In the genomic region with DNA sequence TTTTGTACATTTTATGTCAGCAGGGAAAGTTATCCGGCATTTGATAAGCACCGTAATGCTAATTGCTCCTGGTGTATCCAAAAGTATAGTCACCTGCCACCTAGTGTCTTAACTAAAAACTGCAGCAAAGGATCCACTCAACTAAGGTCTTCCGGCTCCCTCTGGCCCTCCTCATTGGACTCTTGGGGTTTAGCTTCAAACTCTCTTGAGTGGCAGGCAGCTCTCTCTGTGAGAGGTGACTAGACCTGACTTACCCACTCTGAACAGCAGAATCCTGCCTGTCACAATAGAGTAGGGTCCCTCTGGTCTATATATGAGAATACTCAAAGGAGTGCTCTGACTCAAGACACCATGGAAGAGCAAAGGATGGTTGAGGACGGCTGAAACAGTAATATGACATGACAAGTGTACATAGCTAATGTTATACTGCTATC, we compare ENCODE assay signal across 8 cellular contexts.
DNase-seq lines count a peak whose midpoint lies in the region; ATAC-seq and TF ChIP-seq lines count a peak whose summit lies in the region.

No MANE protein-coding gene starts in this region.

- no peak overlapping the region for H2AFZ ChIP-seq in PC-9

- no peaks in the 10 kb centered on the region for H3K36me3 ChIP-seq in DOHH2 (ENCODE audit: control insufficient read depth, low read length)
- H3K36me3 ChIP-seq in PC-9 (ENCODE audit: low read depth): no peaks in the 10 kb centered on the region
- no peaks in the 10 kb centered on the region for H3K36me3 ChIP-seq in gastroesophageal sphincter

- H3K4me2 ChIP-seq in DOHH2 (ENCODE audit: low read length) (no peak overlapping the region), PC-9 (no peak overlapping the region)

- no peaks in the 10 kb centered on the region for H3F3A ChIP-seq in DOHH2 (ENCODE audit: control insufficient read depth, insufficient read depth)
- no peaks in the 10 kb centered on the region for H3F3A ChIP-seq in PC-9 (ENCODE audit: insufficient read depth, low read depth)

- DNase-seq in KBM-7 (peak; percentile 64), PC-9 (peak; percentile 32 to 38), progenitor cell of endocrine pancreas (ENCODE audit: low spot score, unreplicated experiment) (peak; percentile 29)
- DNase-seq in activated effector memory CD4-positive, alpha-beta T cell treated with Interleukin-2 at 50 U/mL for 16 hours: peak; percentile 11
- DNase-seq in NK-92 treated with Interleukin-12 subunit alpha and Interleukin-12 subunit beta, amount 100 ng/mL, for 24 hours (lab: John Stamatoyannopoulos, UW): no peak

- intact Hi-C loops in PC-9 (cut with micrococcal nuclease; ENCODE audit: unreplicated experiment): loop anchor here (1.0 to 5.0 kb wide), 4 partner anchors 258 to 957 kb away; no protein-coding TSS in a partner anchor

- no peaks in the 10 kb centered on the region for H3K9me3 Mint-ChIP-seq in progenitor cell of endocrine pancreas (ENCODE audit: low read depth)

- TF ChIP-seq POLR2A in gastroesophageal sphincter (IDR thresholded peaks at IDR 0.05): no peak

- no peak overlapping the region for H3K27ac Mint-ChIP-seq in progenitor cell of endocrine pancreas

- H3K27ac ChIP-seq in DOHH2 (ENCODE audit: low read depth, low read length) (no peak overlapping the region), PC-9 (no peak overlapping the region), gastroesophageal sphincter (no peak overlapping the region)

- peaks cover 3% of the 10 kb centered on the region; the same call in 1 of the 2 replicates for H3K27me3 ChIP-seq in DOHH2 (ENCODE audit: control insufficient read depth, low read length)
- H3K27me3 ChIP-seq in PC-9 (ENCODE audit: insufficient read depth, low read depth): no peaks in the 10 kb centered on the region
- H3K27me3 ChIP-seq in gastroesophageal sphincter: no peaks in the 10 kb centered on the region

- TF ChIP-seq EP300 in gastroesophageal sphincter (IDR thresholded peaks at IDR 0.05): no peak

- no peaks in the 10 kb centered on the region for H3K36me3 Mint-ChIP-seq in progenitor cell of endocrine pancreas (ENCODE audit: insufficient read depth)

- POLR2A ChIA-PET in PC-9 (lab: Charles Lee; ENCODE audit: unreplicated experiment): no interaction called here

- no peak overlapping the region for H3K4me3 Mint-ChIP-seq in progenitor cell of endocrine pancreas (ENCODE audit: low read depth)

- peaks cover 4% of the 10 kb centered on the region for H3K27me3 Mint-ChIP-seq in progenitor cell of endocrine pancreas

- in situ Hi-C loops in KBM-7 (cut with MboI; ENCODE audit: low pct_unique_long_range_greater_than_20kb, low sequenced_read_pairs): loop anchor here (25.0 kb wide), 1 partner anchor 560 kb away; no protein-coding TSS in a partner anchor

- H3K4me1 ChIP-seq in DOHH2 (ENCODE audit: control insufficient read depth, low read length): no peaks in the 10 kb centered on the region
- no peaks in the 10 kb centered on the region for H3K4me1 ChIP-seq in PC-9 (replicated peaks; ENCODE audit: insufficient read depth)
- H3K4me1 ChIP-seq in gastroesophageal sphincter: peaks cover 0 to 5% (median 2%) of the 10 kb centered on the region in 3 donors

- H3K9me2 ChIP-seq in DOHH2 (replicated peaks; ENCODE audit: control insufficient read depth, low read length) (no peaks in the 10 kb centered on the region), PC-9 (ENCODE audit: insufficient read depth) (no peaks in the 10 kb centered on the region)

- H3K79me2 ChIP-seq in DOHH2 (ENCODE audit: control insufficient read depth, low read length) (no peaks in the 10 kb centered on the region), PC-9 (ENCODE audit: low read depth) (no peaks in the 10 kb centered on the region)

- CTCF ChIA-PET in PC-9 (lab: Charles Lee): interaction anchor here (0.6 to 1.1 kb wide), 3 partner anchors 258 to 845 kb away, joined by 3 read pairs; no protein-coding TSS in a partner anchor

- no peak overlapping the region for H3K4me3 ChIP-seq in DOHH2 (ENCODE audit: low read length)
- H3K4me3 ChIP-seq in PC-9: no peak overlapping the region
- H3K4me3 ChIP-seq in gastroesophageal sphincter: no peak overlapping the region

- no peaks in the 10 kb centered on the region for H3K9me3 ChIP-seq in DOHH2 (ENCODE audit: control insufficient read depth, insufficient read depth, low read length)
- no peaks in the 10 kb centered on the region for H3K9me3 ChIP-seq in PC-9 (ENCODE audit: insufficient read depth, low read depth)
- no peaks in the 10 kb centered on the region for H3K9me3 ChIP-seq in gastroesophageal sphincter

- BruUV-seq in PC-9 (replicated peaks; lab: Mats Ljungman, UMichigan): no TSS peak

- no peaks in the 10 kb centered on the region for H4K20me1 ChIP-seq in DOHH2 (ENCODE audit: control insufficient read depth, insufficient read depth, low read depth, low read length)
- H4K20me1 ChIP-seq in PC-9 (ENCODE audit: insufficient read depth): no peaks in the 10 kb centered on the region

- ATAC-seq in GM21529 (IDR thresholded peaks at IDR 0.05; ENCODE audit: unreplicated experiment): peak; percentile 93
- ATAC-seq in gastroesophageal sphincter: peak; percentile 73

- TF ChIP-seq CTCF in DOHH2 (IDR thresholded peaks at IDR 0.05; ENCODE audit: low read depth, low read length, poor library complexity, severe bottlenecking): peak; percentile 73
- peak; percentile 89 for TF ChIP-seq CTCF in PC-9 (conservative IDR thresholded peaks at IDR 0.05)
- TF ChIP-seq CTCF in gastroesophageal sphincter (IDR thresholded peaks at IDR 0.05): peak; percentile 70 to 88 (median 79)
- peak; percentile 78 for TF ChIP-seq CTCF in progenitor cell of endocrine pancreas (IDR thresholded peaks at IDR 0.05; ENCODE audit: unreplicated experiment)

- WGBS in gastroesophageal sphincter (ENCODE audit: low coverage in 1 of 2), 2 donors: 11 to 24% methylated on average over 3 to 4 of the region's 4 CpGs

- peaks cover 3% of the 10 kb centered on the region for H3K4me1 Mint-ChIP-seq in progenitor cell of endocrine pancreas (ENCODE audit: low read depth)
